Comparison of ENCODE assay signal across 1 cellular context in genomic region chr11:8075119-8075726, GRCh38.
TF ChIP-seq lines count a peak whose summit lies in the region.

No MANE protein-coding gene starts in this region.

TF ChIP-seq in K562, 482 proteins besides CTCF, POLR2A, EP300 and RAD21:
- TF ChIP-seq FOSL1 (tag; conservative IDR thresholded peaks at IDR 0.05) (peak; percentile 62), ELF2 (CRISPR knock-in tag; IDR thresholded peaks at IDR 0.05) (no peak), ATF3 (IDR thresholded peaks at IDR 0.05) (0 out of 2 replicates have a peak, but pooled peaks have one; percentile 20), ATF3 (CRISPR knock-in tag; conservative IDR thresholded peaks at IDR 0.05) (no peak)
